ENCODE assay signal across 8 cellular contexts in the genomic region with DNA sequence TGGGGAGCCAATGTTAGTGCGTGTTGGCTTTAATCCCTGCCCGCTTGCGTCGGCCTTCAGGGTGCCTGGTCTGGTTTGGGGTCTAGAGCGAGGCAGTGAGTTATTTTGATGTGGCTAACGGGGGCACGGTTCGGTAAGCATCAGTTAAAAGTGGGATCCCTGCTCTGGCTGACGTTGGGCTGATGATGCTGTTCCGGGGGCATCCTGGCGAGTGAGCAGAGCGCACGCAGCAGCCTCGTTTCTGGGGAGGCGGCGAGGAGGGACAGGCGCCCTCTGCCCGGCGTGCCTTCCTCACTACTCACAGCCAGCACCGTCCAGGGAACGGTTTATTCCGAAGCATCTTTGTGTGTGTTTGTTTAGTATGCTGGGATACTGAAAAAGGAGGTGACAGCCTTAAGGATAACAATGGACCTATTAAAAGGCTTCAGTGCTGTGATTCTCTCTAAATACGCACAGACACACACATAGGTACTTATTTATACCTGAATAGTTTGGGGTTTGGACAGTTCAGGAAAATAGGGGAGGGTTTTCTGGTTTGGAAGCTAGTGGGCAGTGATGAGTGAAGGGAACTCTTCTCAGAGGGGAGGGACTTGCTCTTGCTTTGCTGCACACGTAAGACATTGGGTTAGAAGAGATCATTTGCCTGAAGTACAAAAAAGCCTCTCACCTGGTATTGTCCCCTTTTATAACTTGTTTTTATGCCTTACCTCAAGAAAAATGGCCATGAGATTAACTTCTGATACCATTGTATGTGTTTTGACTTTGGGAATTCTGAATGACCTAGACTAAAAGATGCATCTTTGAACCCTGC. TPM values are rescaled to one million over a fixed set of nuclear protein-coding genes. Genes with fewer than 3 reads are reported as not detected.
DNase-seq lines count a peak whose midpoint lies in the region; ATAC-seq and TF ChIP-seq lines count a peak whose summit lies in the region.

No MANE protein-coding gene starts in this region.

- peak overlapping the region; percentile 83 for H3K9ac ChIP-seq in NT2/D1 (ENCODE audit: insufficient read length, low read depth)

- peak; percentile 33 for ATAC-seq in HG02610 (IDR thresholded peaks at IDR 0.05; ENCODE audit: unreplicated experiment)
- peak; percentile 77 for ATAC-seq in sciatic nerve

- DNase-seq in NCI-H345 (lab: John Stamatoyannopoulos, UW) (peak; percentile 7), NCI-H345 treated with DMSO at 0.1 percent for 48 hours (lab: John Stamatoyannopoulos, UW; ENCODE audit: unreplicated experiment) (no peak), NT2/D1 (ENCODE audit: low read depth, low spot score) (no peak), astrocyte of the spinal cord (ENCODE audit: low read depth, low spot score) (peak; percentile 88), sciatic nerve (ENCODE audit: low spot score) (no peak), middle frontal gyrus (ENCODE audit: extremely low spot score, low spot score) (no peak)

- H3K4me3 ChIP-seq in NT2/D1 (ENCODE audit: insufficient read length, low read depth) (peak overlapping the region; percentile 78), astrocyte of the spinal cord (ENCODE audit: low read depth, low read length) (peak overlapping the region; percentile 92), iPS-18c (ENCODE audit: insufficient read depth, low read depth, low read length) (peak overlapping the region; percentile 73)

- TF ChIP-seq CTCF in astrocyte of the spinal cord (IDR thresholded peaks at IDR 0.05; ENCODE audit: low read depth, low read length) = peak; percentile 68

- H3K9me3 ChIP-seq in NT2/D1 (ENCODE audit: insufficient read depth, low read length) (no peaks in the 10 kb centered on the region), iPS-18c (ENCODE audit: control insufficient read depth, insufficient read depth, low read length) (no peaks in the 10 kb centered on the region)

- H3K4me1 ChIP-seq in NT2/D1 (ENCODE audit: insufficient read depth, insufficient read length) = no peaks in the 10 kb centered on the region

- peaks cover 14% of the 10 kb centered on the region for H3K27me3 ChIP-seq in NT2/D1 (ENCODE audit: insufficient read depth, insufficient read length)

- intact Hi-C loops in sciatic nerve (cut with DNase I) = loop anchor here (10.0 kb wide), 1 partner anchor 307 kb away; no protein-coding TSS in a partner anchor

- in situ Hi-C loops in astrocyte of the spinal cord (cut with HindIII; ENCODE audit: low sequenced_read_pairs) = no loop called here

- H3K36me3 ChIP-seq in NT2/D1 (ENCODE audit: insufficient read depth, insufficient read length, low read length) = peaks cover 11% of the 10 kb centered on the region

RNA-seq across cellular contexts. Expression of a gene that starts 2.1 kb away (rescaled TPM):
- total RNA-seq in sciatic nerve = 209 TPM

Comparison
In these comparisons a context has a peak if more than half of its experiments do, and no peak if none do; other contexts are left out.
1. DNase-seq: peak in NCI-H345 (single experiment) and astrocyte of the spinal cord (single experiment); none in NCI-H345 treated with DMSO at 0.1 percent for 48 hours (single experiment), NT2/D1 (single experiment), sciatic nerve (single experiment) and middle frontal gyrus (single experiment).
2. Peak in every context shown above with its lines, with median percentiles within 50 percentile points of each other: H3K4me3 ChIP-seq.